Comparison of ENCODE assay signal across 8 cellular contexts in genomic region chr18:75209129-75209951, GRCh38. TPM values are rescaled to one million over a fixed set of nuclear protein-coding genes. Genes with fewer than 3 reads are reported as not detected.
DNase-seq lines count a peak whose midpoint lies in the region; ATAC-seq, FAIRE-seq and TF ChIP-seq lines count a peak whose summit lies in the region.

PTGR3 (minus strand) TSS chr18:75209139; CDS start chr18:75209058, 81 bp downstream.

- peak; percentile 46 for ATAC-seq in GM21447 (IDR thresholded peaks at IDR 0.05; ENCODE audit: unreplicated experiment)

- H3K4me2 ChIP-seq in OCI-LY7 (ENCODE audit: low read length) (peak within 1 kb of the TSS; percentile 93), endothelial cell of umbilical vein (ENCODE audit: insufficient read depth, low read length) (peak within 1 kb of the TSS; percentile 96)

- H3K9me3 ChIP-seq in OCI-LY7 (ENCODE audit: low read length) (no peaks in the 10 kb centered on the region), endothelial cell of umbilical vein (replicated peaks; ENCODE audit: control insufficient read depth, insufficient read depth, low read length) (no peaks in the 10 kb centered on the region)

- H3K4me1 ChIP-seq in OCI-LY7 (ENCODE audit: insufficient read depth, low read length, poor library complexity, severe bottlenecking) (peaks cover 13% of the 10 kb centered on the region), endothelial cell of umbilical vein (ENCODE audit: control insufficient read depth, extremely low read depth, insufficient read depth, low read length) (peaks cover 46% of the 10 kb centered on the region)

- BruUV-seq in OCI-LY7 (replicated peaks; lab: Mats Ljungman, UMichigan) (no TSS peak), endothelial cell of umbilical vein (replicated peaks; lab: Mats Ljungman, UMichigan) (no TSS peak)

- dilution Hi-C loops in endothelial cell of umbilical vein (cut with MboI; ENCODE audit: extremely low pct_ligation_motif_present, low sequenced_read_pairs), result no loop called here

- H4K20me1 ChIP-seq in OCI-LY7 (ENCODE audit: insufficient read depth, low read length), result no peaks in the 10 kb centered on the region; the same call in 1 of the 2 replicates
- H4K20me1 ChIP-seq in endothelial cell of umbilical vein (replicated peaks; ENCODE audit: control insufficient read depth, extremely low read depth, insufficient read depth, low read length), result no peaks in the 10 kb centered on the region

- DNase-seq in D341Med (ENCODE audit: low spot score), result peak; percentile 90
- peak; percentile 79 for DNase-seq in HuH-7 (ENCODE audit: low spot score)
- DNase-seq in OCI-LY7 (ENCODE audit: low spot score), result peak; percentile 70
- peak; percentile 68 for DNase-seq in activated T-cell treated with anti-CD3 and anti-CD28 coated beads for 24 hours (ENCODE audit: low read depth)
- DNase-seq in endothelial cell of umbilical vein (ENCODE audit: low read depth, low spot score), result peak; percentile 89
- peak; percentile 85 for DNase-seq in midbrain (lab: John Stamatoyannopoulos, UW)
- DNase-seq in stimulated activated CD8-positive, alpha-beta memory T cell treated with anti-CD3 and anti-CD28 coated beads, Interleukin-4, amount 100 ng/mL, for 48 hours, result peak; percentile 82

- H3K27me3 ChIP-seq in endothelial cell of umbilical vein (ENCODE audit: control insufficient read depth in 2 of 2, insufficient read depth in 2 of 2, low read length in 2 of 2), result no peaks in the 10 kb centered on the region

- CTCF ChIA-PET in OCI-LY7 (lab: Charles Lee; ENCODE audit: unreplicated experiment) (no interaction called here), endothelial cell of umbilical vein (lab: Charles Lee) (interaction anchor here (0.6 to 1.5 kb wide), 3 partner anchors 82 to 556 kb away, joined by 3 to 5 read pairs (median 3); no protein-coding TSS in a partner anchor)

- H3K27ac ChIP-seq in OCI-LY7 (ENCODE audit: low read depth, low read length, poor library complexity, severe bottlenecking), result peak within 1 kb of the TSS; percentile 74
- peak within 1 kb of the TSS; percentile 88 for H3K27ac ChIP-seq in endothelial cell of umbilical vein (ENCODE audit: insufficient read depth, low read depth, low read length)

- FAIRE-seq in endothelial cell of umbilical vein (lab: Jason Lieb, UNC), result peak; percentile 76

- no peaks in the 10 kb centered on the region for H3K9me1 ChIP-seq in endothelial cell of umbilical vein (replicated peaks; ENCODE audit: control insufficient read depth, extremely low read depth, insufficient read depth, low read length)

- POLR2A ChIA-PET in OCI-LY7 (lab: Charles Lee) (no interaction called here), endothelial cell of umbilical vein (lab: Charles Lee) (interaction anchor here (0.6 to 1.7 kb wide), 3 partner anchors 26 to 83 kb away, joined by 3 to 6 read pairs (median 6); no protein-coding TSS in a partner anchor)

- H3K4me3 ChIP-seq in OCI-LY7 (ENCODE audit: low read depth, low read length, poor library complexity, severe bottlenecking) (peak within 1 kb of the TSS; percentile 86), endothelial cell of umbilical vein (replicated peaks in 1 of 3; ENCODE audit: insufficient read depth in 1 of 3, low read depth in 1 of 3, low read length in 3 of 3) (peak within 1 kb of the TSS; percentile 73 to 97 (median 83))

- H3K9me2 ChIP-seq in OCI-LY7 (ENCODE audit: insufficient read depth, low read length), result no peaks in the 10 kb centered on the region

- no peaks in the 10 kb centered on the region for H3K36me3 ChIP-seq in OCI-LY7 (ENCODE audit: insufficient read depth, low read length)
- H3K36me3 ChIP-seq in endothelial cell of umbilical vein (ENCODE audit: control insufficient read depth in 2 of 2, extremely low read depth in 1 of 2, insufficient read depth in 2 of 2, low read length in 2 of 2), result no peaks in the 10 kb centered on the region

- peak within 1 kb of the TSS; percentile 86 for H3K9ac ChIP-seq in endothelial cell of umbilical vein (replicated peaks; ENCODE audit: extremely low read depth, insufficient read depth, low read length)

- TF ChIP-seq POLR2A in endothelial cell of umbilical vein (IDR thresholded peaks at IDR 0.05; ENCODE audit: low read depth, low read length), result no peak

- H2AFZ ChIP-seq in OCI-LY7 (ENCODE audit: low read length), result peak within 1 kb of the TSS; percentile 88; the same call in 1 of the 2 replicates
- peak within 1 kb of the TSS; percentile 79 for H2AFZ ChIP-seq in endothelial cell of umbilical vein (ENCODE audit: low read depth, low read length)

- intact Hi-C loops in OCI-LY7 (cut with micrococcal nuclease; ENCODE audit: unreplicated experiment), result loop anchor here (5.0 kb wide), 1 partner anchor 612 kb away; the partner anchor contains the start of gene ZNF407
- intact Hi-C loops in endothelial cell of umbilical vein (cut with micrococcal nuclease), result loop anchor here (1.0 to 10.0 kb wide), 8 partner anchors 21 to 715 kb away; partner anchors contain the start of genes CNDP2 and ZNF407

- no peaks in the 10 kb centered on the region for H3K79me2 ChIP-seq in OCI-LY7 (ENCODE audit: insufficient read depth, low read depth, low read length)
- peaks cover 42% of the 10 kb centered on the region for H3K79me2 ChIP-seq in endothelial cell of umbilical vein (ENCODE audit: control insufficient read depth, insufficient read depth, low read length)

- TF ChIP-seq CTCF in OCI-LY7 (conservative IDR thresholded peaks at IDR 0.05; ENCODE audit: low read length) (no peak), endothelial cell of umbilical vein (IDR thresholded peaks at IDR 0.05; ENCODE audit: extremely low read depth in 1 of 2, insufficient read depth in 1 of 2, low read depth in 1 of 2, low read length in 2 of 2) (no peak)

TF ChIP-seq in endothelial cell of umbilical vein, 7 proteins besides CTCF, POLR2A, EP300 and RAD21:
- TF ChIP-seq GATA2 (IDR thresholded peaks at IDR 0.05; ENCODE audit: insufficient read depth, insufficient read length, low read depth, low read length), result no peak
- peak; percentile 34 for TF ChIP-seq POLR2AphosphoS5 (IDR thresholded peaks at IDR 0.05; ENCODE audit: insufficient read depth, low read depth, low read length)

RNA-seq across cellular contexts. Expression of gene PTGR3, which starts in this region (rescaled TPM):
- 1.8 and 3.0 TPM in 2 replicates for total RNA-seq in OCI-LY7 (2014; rRNA removed; shearing (Covaris generic))
- 14.9 and 16.6 TPM in 2 replicates for total RNA-seq in OCI-LY7 (2022)
- total RNA-seq in endothelial cell of umbilical vein, result 18.3 and 21.9 TPM in 2 replicates
- 10.0 and 13.9 TPM in 2 replicates for polyA plus RNA-seq in endothelial cell of umbilical vein
- 13.9 and 14.1 TPM in 2 replicates for polyA plus RNA-seq in endothelial cell of umbilical vein (2011; cell fraction: cytosol; rRNA removed)
- polyA plus RNA-seq in endothelial cell of umbilical vein (2011; cell fraction: nucleus; rRNA removed), result 37.1 and 46.1 TPM in 2 replicates
- 15.8 and 20.0 TPM in 2 replicates for polyA plus RNA-seq in endothelial cell of umbilical vein (2012)
- polyA minus RNA-seq in endothelial cell of umbilical vein, result 27.0 and 27.8 TPM in 2 replicates
- polyA minus RNA-seq in endothelial cell of umbilical vein (2011; cell fraction: cytosol; rRNA and poly(A)+ RNA removed), result 19.0 TPM
- 16.1 and 17.8 TPM in 2 replicates for polyA minus RNA-seq in endothelial cell of umbilical vein (2011; cell fraction: nucleus; rRNA and poly(A)+ RNA removed)

Comparison
In these comparisons a context has a peak if more than half of its experiments do, and no peak if none do; other contexts are left out.
1. Peak in every context shown above with its lines: DNase-seq, ATAC-seq, H3K4me3 ChIP-seq and H3K27ac ChIP-seq.